Comparison of ENCODE assay signal across 18 cellular contexts in genomic region chr1:82015444-82015843, GRCh38.
"Had no signal": no experiment of that assay in that cellular context is flagged by ENCODE, and none has a peak within 500 bp of the region (broad histone marks: within the 10 kb centered on the region; RNA-seq: fewer than 3 reads in every experiment).

No MANE protein-coding gene starts in this region.

- H3K36me3 ChIP-seq: adrenal gland, cardiac muscle cell, neutrophil, tibial artery, uterus had no signal

- DNase-seq: activated B cell treated with CpG ODN at 0.5 μM for 24 hours; activated CD4-positive, alpha-beta T cell treated with anti-CD3 and anti-CD28 coated beads, Interleukin-2, amount 10 ng/mL, durations not matched to agents 24 days and 14 days; activated CD8-positive, alpha-beta memory T cell treated with anti-CD3 and anti-CD28 coated beads, Interleukin-2, amount 50 U/mL, for 4 hours; activated CD8-positive, alpha-beta T cell treated with anti-CD3 and anti-CD28 coated beads, Interleukin-2, amount 10 ng/mL, durations not matched to agents 7 days and 5 days; activated effector memory CD4-positive, alpha-beta T cell treated with anti-CD3 and anti-CD28 coated beads, Interleukin-2, amount 50 U/mL, for 16 hours; activated T-cell treated with anti-CD3 and anti-CD28 coated beads, Interleukin-2, amount 50 U/mL, for 48 hours; adrenal gland; islet precursor cell; naive B cell; stimulated activated CD4-positive, alpha-beta T cell treated with anti-CD3 and anti-CD28 coated beads, Interleukin-2, amount 100 ng/mL, for 48 hours; tibial artery; uterus had no signal

- H3K27me3 ChIP-seq: adrenal gland, cardiac muscle cell, neutrophil, tibial artery, uterus had no signal

- H3K4me3 Mint-ChIP-seq: activated B cell treated with CpG ODN at 0.5 μM for 24 hours; activated CD4-positive, alpha-beta T cell treated with anti-CD3 and anti-CD28 coated beads, Interleukin-2, amount 10 ng/mL, durations not matched to agents 24 days and 14 days; activated CD8-positive, alpha-beta T cell treated with anti-CD3 and anti-CD28 coated beads, Interleukin-2, amount 10 ng/mL, durations not matched to agents 7 days and 5 days; activated naive CD4-positive, alpha-beta T cell treated with anti-CD3 and anti-CD28 coated beads, Interleukin-2, amount 50 U/mL, for 24 hours; naive B cell; stimulated activated memory B cell treated with anti-CD40 and anti-IgM and Interleukin-4, amounts not matched to agents 10 μg/mL and 1 μg/mL and 100 μg/mL, for 72 hours had no signal

- H3K9me3 ChIP-seq: adrenal gland, neutrophil, tibial artery, uterus had no signal

- H3K4me1 ChIP-seq: adrenal gland, tibial artery, uterus had no signal

- H3K27ac Mint-ChIP-seq: activated B cell treated with CpG ODN at 0.5 μM for 24 hours; activated CD4-positive, alpha-beta T cell treated with anti-CD3 and anti-CD28 coated beads, Interleukin-2, amount 10 ng/mL, durations not matched to agents 24 days and 14 days; activated CD8-positive, alpha-beta T cell treated with anti-CD3 and anti-CD28 coated beads, Interleukin-2, amount 10 ng/mL, durations not matched to agents 7 days and 5 days; activated naive CD4-positive, alpha-beta T cell treated with anti-CD3 and anti-CD28 coated beads, Interleukin-2, amount 50 U/mL, for 24 hours; stimulated activated memory B cell treated with anti-CD40 and anti-IgM and Interleukin-4, amounts not matched to agents 10 μg/mL and 1 μg/mL and 100 μg/mL, for 72 hours had no signal

- H3K36me3 Mint-ChIP-seq: naive B cell; stimulated activated memory B cell treated with anti-CD40 and anti-IgM and Interleukin-4, amounts not matched to agents 10 μg/mL and 1 μg/mL and 100 μg/mL, for 72 hours had no signal

- H3K27ac ChIP-seq: adrenal gland, cardiac muscle cell, neutrophil, tibial artery, uterus had no signal

- H3K27me3 Mint-ChIP-seq: activated B cell treated with CpG ODN at 0.5 μM for 24 hours; activated CD4-positive, alpha-beta T cell treated with anti-CD3 and anti-CD28 coated beads, Interleukin-2, amount 10 ng/mL, durations not matched to agents 24 days and 14 days; activated naive CD4-positive, alpha-beta T cell treated with anti-CD3 and anti-CD28 coated beads, Interleukin-2, amount 50 U/mL, for 24 hours; naive B cell; stimulated activated memory B cell treated with anti-CD40 and anti-IgM and Interleukin-4, amounts not matched to agents 10 μg/mL and 1 μg/mL and 100 μg/mL, for 72 hours had no signal

- H3K4me3 ChIP-seq: adrenal gland, cardiac muscle cell, lung, tibial artery, uterus had no signal

- ATAC-seq: activated CD8-positive, alpha-beta T cell treated with anti-CD3 and anti-CD28 coated beads, Interleukin-2, amount 10 ng/mL, durations not matched to agents 7 days and 5 days; esophagus mucosa; stimulated activated memory B cell treated with anti-CD40 and anti-IgM and Interleukin-4, amounts not matched to agents 10 μg/mL and 1 μg/mL and 100 μg/mL, for 72 hours had no signal

- H3K9me3 Mint-ChIP-seq: activated CD4-positive, alpha-beta T cell treated with anti-CD3 and anti-CD28 coated beads, Interleukin-2, amount 10 ng/mL, durations not matched to agents 24 days and 14 days; stimulated activated memory B cell treated with anti-CD40 and anti-IgM and Interleukin-4, amounts not matched to agents 10 μg/mL and 1 μg/mL and 100 μg/mL, for 72 hours had no signal

- H3K4me1 Mint-ChIP-seq: activated B cell treated with CpG ODN at 0.5 μM for 24 hours; activated CD4-positive, alpha-beta T cell treated with anti-CD3 and anti-CD28 coated beads, Interleukin-2, amount 10 ng/mL, durations not matched to agents 24 days and 14 days; activated naive CD4-positive, alpha-beta T cell treated with anti-CD3 and anti-CD28 coated beads, Interleukin-2, amount 50 U/mL, for 24 hours; naive B cell; stimulated activated memory B cell treated with anti-CD40 and anti-IgM and Interleukin-4, amounts not matched to agents 10 μg/mL and 1 μg/mL and 100 μg/mL, for 72 hours had no signal
